ENCODE assay signal across 8 cellular contexts in genomic region chr4:20395160-20395773, GRCh38.
DNase-seq lines count a peak whose midpoint lies in the region; ATAC-seq, FAIRE-seq and TF ChIP-seq lines count a peak whose summit lies in the region.

No MANE protein-coding gene starts in this region.

- H3K4me2 ChIP-seq in fibroblast of lung (ENCODE audit: extremely low read depth, insufficient read depth, low read length), result no peak overlapping the region

- H3K27me3 ChIP-seq in fibroblast of lung (ENCODE audit: control insufficient read depth, insufficient read depth, low read length), result no peaks in the 10 kb centered on the region

- no peaks in the 10 kb centered on the region for H3K79me2 ChIP-seq in fibroblast of lung (ENCODE audit: control insufficient read depth, insufficient read depth, low read length)

- DNase-seq in D721Med (ENCODE audit: insufficient read length, low spot score), result no peak
- no peak for DNase-seq in GM19239 (ENCODE audit: insufficient read length, low spot score)
- DNase-seq in HTR-8/SVneo (ENCODE audit: insufficient read length, low spot score), result peak; percentile 3
- peak; percentile 26 for DNase-seq in RPMI8226
- peak; percentile 14 to 45 for DNase-seq in fibroblast of lung (ENCODE audit: low read depth in 2 of 2)
- peak; percentile 60 for DNase-seq in putamen (ENCODE audit: low spot score)
- DNase-seq in cerebellum (ENCODE audit: low spot score), result no peak

- H3K4me1 ChIP-seq in fibroblast of lung (ENCODE audit: control insufficient read depth, extremely low read depth, insufficient read depth, low read length), result no peaks in the 10 kb centered on the region

- no peaks in the 10 kb centered on the region for H4K20me1 ChIP-seq in fibroblast of lung (ENCODE audit: control insufficient read depth, extremely low read depth, insufficient read depth, low read length)

- H3K9ac ChIP-seq in fibroblast of lung (ENCODE audit: insufficient read depth, low read length), result no peak overlapping the region

- no peak overlapping the region for H3K4me3 ChIP-seq in fibroblast of lung (replicated peaks in 1 of 4; ENCODE audit: control extremely low read depth in 1 of 4, insufficient read depth in 1 of 4, low read depth in 3 of 4, low read length in 4 of 4)

- no peaks in the 10 kb centered on the region for H3K36me3 ChIP-seq in fibroblast of lung (ENCODE audit: control insufficient read depth, insufficient read depth, low read length)

- no peaks in the 10 kb centered on the region for H3K9me3 ChIP-seq in fibroblast of lung (ENCODE audit: control insufficient read depth, insufficient read depth, low read depth, low read length)

- H3K27ac ChIP-seq in fibroblast of lung (ENCODE audit: insufficient read depth, low read length), result no peak overlapping the region

- peak; percentile 60 for TF ChIP-seq CTCF in D721Med (IDR thresholded peaks at IDR 0.05; ENCODE audit: insufficient read depth, missing control alignments)
- TF ChIP-seq CTCF in fibroblast of lung (conservative IDR thresholded peaks at IDR 0.05 in 1 of 2, IDR thresholded peaks at IDR 0.05 in 1 of 2; ENCODE audit: low read depth in 1 of 2, low read length in 2 of 2), result peak; percentile 53 to 77

- no peak for FAIRE-seq in D721Med (lab: Jason Lieb, UNC)
- FAIRE-seq in GM19239 (lab: Jason Lieb, UNC), result peak; percentile 57
- no peak for FAIRE-seq in HTR-8/SVneo (lab: Jason Lieb, UNC)

- ATAC-seq in GM18907 (IDR thresholded peaks at IDR 0.05; ENCODE audit: unreplicated experiment), result no peak

- no peak overlapping the region for H2AFZ ChIP-seq in fibroblast of lung (ENCODE audit: low read length)

Comparison
In these comparisons a context has a peak if more than half of its experiments do, and no peak if none do; other contexts are left out.
1. DNase-seq: peak in HTR-8/SVneo (single experiment), RPMI8226 (single experiment), fibroblast of lung (2 of 2) and putamen (single experiment); none in D721Med (single experiment), GM19239 (single experiment) and cerebellum (single experiment).